8 cellular contexts compared by ENCODE assay signal in genomic region chr10:132571565-132572544, GRCh38. TPM values are rescaled to one million over a fixed set of nuclear protein-coding genes. Genes with fewer than 3 reads are reported as not detected.
DNase-seq lines count a peak whose midpoint lies in the region; ATAC-seq and FAIRE-seq lines count a peak whose summit lies in the region.

No MANE protein-coding gene starts in this region.

- H3K27me3 ChIP-seq in BLaER1: no peaks in the 10 kb centered on the region
- no peaks in the 10 kb centered on the region for H3K27me3 ChIP-seq in NT2/D1 (ENCODE audit: insufficient read depth, insufficient read length)
- no peaks in the 10 kb centered on the region for H3K27me3 ChIP-seq in small intestine (ENCODE audit: control insufficient read depth in 2 of 2, insufficient read depth in 2 of 2, low read length in 2 of 2)

- H3K4me1 ChIP-seq in BLaER1 (peaks cover 74% of the 10 kb centered on the region), NT2/D1 (ENCODE audit: insufficient read depth, insufficient read length) (peaks cover 40% of the 10 kb centered on the region), small intestine (ENCODE audit: control insufficient read depth in 2 of 2, insufficient read depth in 1 of 2, low read depth in 1 of 2, low read length in 1 of 2) (peaks cover 14 to 15% of the 10 kb centered on the region in 2 donors)

- H3K9me3 ChIP-seq in BLaER1 (no peaks in the 10 kb centered on the region), NT2/D1 (ENCODE audit: insufficient read depth, low read length) (no peaks in the 10 kb centered on the region), small intestine (ENCODE audit: control insufficient read depth, low read depth) (no peaks in the 10 kb centered on the region)

- WGBS in small intestine, 3 donors: 39 to 45% (median 42%) methylated on average over 24 of the region's 24 CpGs

- no peak for FAIRE-seq in small intestine (lab: Jason Lieb, UNC)

- peaks cover 95% of the 10 kb centered on the region for H4K20me1 ChIP-seq in BLaER1

- DNase-seq in NT2/D1 (ENCODE audit: low read depth, low spot score) (no peak), Right ventricle myocardium superior (peak; percentile 50), small intestine (peak; percentile 83), globus pallidus (ENCODE audit: low spot score) (no peak)
- peak; percentile 31 to 33 for DNase-seq in activated T-helper 1 cell treated with anti-CD3 and anti-CD28 coated beads, Interleukin-2, amount 50 U/mL, for 16 hours (ENCODE audit: low read depth in 1 of 2, low spot score in 1 of 2)

- H3K4me2 ChIP-seq in BLaER1: peak overlapping the region; percentile 85

- H3K9ac ChIP-seq in BLaER1 (no peak overlapping the region; the same call in 1 of the 2 replicates), NT2/D1 (ENCODE audit: insufficient read length, low read depth) (peak overlapping the region; percentile 42)

- no peaks in the 10 kb centered on the region for H3K36me3 ChIP-seq in BLaER1
- H3K36me3 ChIP-seq in NT2/D1 (ENCODE audit: insufficient read depth, insufficient read length, low read length): no peaks in the 10 kb centered on the region
- no peaks in the 10 kb centered on the region for H3K36me3 ChIP-seq in small intestine (ENCODE audit: control insufficient read depth in 2 of 2, insufficient read depth in 2 of 2, low read length in 2 of 2)

- H3K27ac ChIP-seq in BLaER1 (peak overlapping the region; percentile 55), small intestine (ENCODE audit: low read depth in 1 of 2, low read length in 1 of 2) (peak overlapping the region in 1 of 2 donors; percentile 49)

- peak; percentile 75 for ATAC-seq in GM18870 (IDR thresholded peaks at IDR 0.05; ENCODE audit: unreplicated experiment)
- peak; percentile 84 for ATAC-seq in HG03060 (IDR thresholded peaks at IDR 0.05; ENCODE audit: low read depth, unreplicated experiment)
- ATAC-seq in Right ventricle myocardium superior (ENCODE audit: poor library complexity): peak; percentile 74

- 0 out of 2 replicates have a peak overlapping the region, but pooled peaks have one; percentile 4 for H3K4me3 ChIP-seq in BLaER1
- H3K4me3 ChIP-seq in NT2/D1 (ENCODE audit: insufficient read length, low read depth): no peak overlapping the region
- H3K4me3 ChIP-seq in small intestine (ENCODE audit: low read depth in 1 of 2, low read length in 2 of 2): no peak overlapping the region

- intact Hi-C loops in Right ventricle myocardium superior (cut with DNase I): no loop called here

RNA-seq across cellular contexts. Expression of gene INPP5A, which starts 34.3 kb away (rescaled TPM):
- total RNA-seq in Right ventricle myocardium superior: 99.1 TPM
- polyA plus RNA-seq in small intestine: 10 to 100 TPM; 22.4 to 25.0 (median 23.2) TPM

Comparison
In these comparisons a context has a peak if more than half of its experiments do, and no peak if none do; other contexts are left out.
1. DNase-seq: peak in activated T-helper 1 cell treated with anti-CD3 and anti-CD28 coated beads, Interleukin-2, amount 50 U/mL, for 16 hours (2 of 2), Right ventricle myocardium superior (single experiment) and small intestine (single experiment); none in NT2/D1 (single experiment) and globus pallidus (single experiment).
2. Peak in every context shown above with its lines, with median percentiles within 50 percentile points of each other: ATAC-seq.